ENCODE assay signal across 20 cellular contexts in genomic region chr7:75064801-75065200, GRCh38. TPM values are rescaled to one million over a fixed set of nuclear protein-coding genes. Genes with fewer than 3 reads are reported as not detected.
DNase-seq lines count a peak whose midpoint lies in the region; ATAC-seq and TF ChIP-seq lines count a peak whose summit lies in the region.
"Had no signal": no experiment of that assay in that cellular context is flagged by ENCODE, and none has a peak within 500 bp of the region (broad histone marks: within the 10 kb centered on the region; RNA-seq: fewer than 3 reads in every experiment).

No MANE protein-coding gene starts in this region.

- no peaks in the 10 kb centered on the region for H3K4me1 ChIP-seq in right atrium auricular region
- H3K4me1 ChIP-seq: BE2C, HAP-1 had no signal

- no peaks in the 10 kb centered on the region for H3K9me3 ChIP-seq in right atrium auricular region
- H3K9me3 ChIP-seq: BE2C, HAP-1 had no signal

- no peaks in the 10 kb centered on the region for H3K4me1 Mint-ChIP-seq in chondrocyte (ENCODE audit: low read depth)

- peaks cover 41% of the 10 kb centered on the region for H3K36me3 Mint-ChIP-seq in chondrocyte (ENCODE audit: low read depth)

- no peak overlapping the region for H3K4me3 ChIP-seq in right atrium auricular region
- H3K4me3 ChIP-seq: GM12878, GM23248, HAP-1 had no signal

- H3K27ac Mint-ChIP-seq in chondrocyte (ENCODE audit: unreplicated experiment), result no peak overlapping the region

- no peaks in the 10 kb centered on the region for H3K27me3 Mint-ChIP-seq in chondrocyte (ENCODE audit: low read depth)
- H3K27me3 Mint-ChIP-seq: CD8-positive, alpha-beta memory T cell had no signal

- no peaks in the 10 kb centered on the region for H3K9me3 Mint-ChIP-seq in chondrocyte (ENCODE audit: low read depth)
- H3K9me3 Mint-ChIP-seq: CD8-positive, alpha-beta memory T cell had no signal

- TF ChIP-seq CTCF in right atrium auricular region (IDR thresholded peaks at IDR 0.05), result no peak
- no peak for TF ChIP-seq CTCF in chondrocyte (IDR thresholded peaks at IDR 0.05)

- H3K27ac ChIP-seq in right atrium auricular region, result no peak overlapping the region
- H3K27ac ChIP-seq: GM23248 had no signal

- ATAC-seq in left ventricle myocardium superior (no peak), HG02759 (IDR thresholded peaks at IDR 0.05; ENCODE audit: unreplicated experiment) (no peak)
- ATAC-seq: GM12878 had no signal

- intact Hi-C loops in left ventricle myocardium superior (cut with micrococcal nuclease) (no loop called here), posterior vena cava (cut with DNase I) (no loop called here)

- peaks cover 79% of the 10 kb centered on the region for H3K36me3 ChIP-seq in right atrium auricular region

- no peaks in the 10 kb centered on the region for H3K27me3 ChIP-seq in right atrium auricular region
- H3K27me3 ChIP-seq: BE2C had no signal

- no peak overlapping the region for H3K4me3 Mint-ChIP-seq in chondrocyte (ENCODE audit: unreplicated experiment)
- H3K4me3 Mint-ChIP-seq: CD4-positive, CD25-positive, alpha-beta regulatory T cell; CD8-positive, alpha-beta memory T cell had no signal

- DNase-seq in left ventricle myocardium superior (peak; percentile 14), right atrium auricular region (ENCODE audit: low spot score) (no peak), chondrocyte (ENCODE audit: low spot score) (peak; percentile 53), posterior vena cava (ENCODE audit: low spot score) (peak; percentile 41), NCI-H146 (lab: John Stamatoyannopoulos, UW) (no peak)
- no peak for DNase-seq in effector CD4-positive, alpha-beta T cell
- DNase-seq: ACHN; BE2C; C1 segment of cervical spinal cord; CD4-positive, CD25-positive, alpha-beta regulatory T cell; COR-L47; DMS 273 treated with DMSO at 0.1 percent for 48 hours; DMS53; DND-41; EL; GM23248 had no signal

RNA-seq across cellular contexts. Expression of gene RCC1L, which starts 8.8 kb away (rescaled TPM):
- total RNA-seq in left ventricle myocardium superior (49.3 TPM), right atrium auricular region (10 to 100 TPM; 26.9 to 36.6 TPM), chondrocyte (33.0 to 43.4 TPM (median 33.7 TPM) in 3 replicates), posterior vena cava (10 to 100 TPM; 24.7 to 28.3 TPM)

RNA-seq across cellular contexts. Expression of gene GTF2IRD2B, which starts 27.6 kb away (rescaled TPM):
- total RNA-seq in left ventricle myocardium superior (30.8 TPM), right atrium auricular region (10 to 100 TPM; 26.5 to 40.6 TPM), chondrocyte (17.8 to 21.9 TPM (median 19.6 TPM) in 3 replicates), posterior vena cava (10 to 100 TPM; 33.3 to 33.9 TPM)

Comparison
In these comparisons a context has a peak if more than half of its experiments do, and no peak if none do; other contexts are left out.
1. DNase-seq: peak in left ventricle myocardium superior (single experiment), chondrocyte (single experiment) and posterior vena cava (single experiment); none in right atrium auricular region (single experiment), NCI-H146 (single experiment) and effector CD4-positive, alpha-beta T cell (single experiment).